In genomic region chr12:54713876-54714275, GRCh38 we compare ENCODE assay signal across 4 cellular contexts.
DNase-seq lines count a peak whose midpoint lies in the region; ATAC-seq, FAIRE-seq and TF ChIP-seq lines count a peak whose summit lies in the region.
"Not testable (repeated sequence)": the region's sequence is repeated elsewhere in the genome, so short reads cannot be mapped to it uniquely, and the experiment has no call there.

No MANE protein-coding gene starts in this region.

- not testable (repeated sequence) for TF ChIP-seq CTCF in HEK293 (tag by site-specific recombination; IDR thresholded peaks at IDR 0.05); K562 (IDR thresholded peaks at IDR 0.05 in 2 of 3, conservative IDR thresholded peaks at IDR 0.05 in 1 of 3; ENCODE audit: insufficient read depth in 2 of 3, low read depth in 1 of 3, low read length in 3 of 3)

- H3K9me3 Mint-ChIP-seq in activated CD4-positive, alpha-beta T cell treated with anti-CD3 and anti-CD28 coated beads, Interleukin-2, amount 10 ng/mL, durations not matched to agents 24 days and 14 days; activated naive CD4-positive, alpha-beta T cell treated with anti-CD3 and anti-CD28 coated beads, Interleukin-2, amount 50 U/mL, for 24 hours: not testable (repeated sequence)

- not testable (repeated sequence) for TF ChIP-seq EP300 in K562 (IDR thresholded peaks at IDR 0.05; ENCODE audit: low read length)

- DNase-seq in activated CD4-positive, alpha-beta T cell treated with anti-CD3 and anti-CD28 coated beads, Interleukin-2, amount 10 ng/mL, durations not matched to agents 24 days and 14 days: peak; percentile 28
- DNase-seq in K562 (ENCODE audit: extremely low read depth in 1 of 4, low spot score in 3 of 4): not testable (repeated sequence)

- H3K4me1 Mint-ChIP-seq in activated CD4-positive, alpha-beta T cell treated with anti-CD3 and anti-CD28 coated beads, Interleukin-2, amount 10 ng/mL, durations not matched to agents 24 days and 14 days; activated naive CD4-positive, alpha-beta T cell treated with anti-CD3 and anti-CD28 coated beads, Interleukin-2, amount 50 U/mL, for 24 hours: not testable (repeated sequence)

- 2% methylated on average over 3 of the region's 3 CpGs for WGBS in K562 (ENCODE audit: insufficient coverage, low coverage, missing lambda C conversion rate)

- not testable (repeated sequence) for H3K9me3 ChIP-seq in HEK293 (ENCODE audit: control insufficient read depth, insufficient read depth, low read depth, low read length); K562 (replicated peaks; ENCODE audit: control insufficient read depth, insufficient read depth, low read depth, low read length)

- not testable (repeated sequence) for H3K4me1 ChIP-seq in HEK293 (ENCODE audit: control insufficient read depth, insufficient read depth, low read length); K562 (replicated peaks in 1 of 2; ENCODE audit: control insufficient read depth in 2 of 2, insufficient read depth in 2 of 2, low read length in 2 of 2)

- H2AFZ ChIP-seq in K562 (ENCODE audit: low read depth, low read length): not testable (repeated sequence)

- ATAC-seq in K562: not testable (repeated sequence)

- not testable (repeated sequence) for TF ChIP-seq POLR2A in K562 (conservative IDR thresholded peaks at IDR 0.05)

- CTCF ChIA-PET in HEK293 (lab: Yijun Ruan, JAX) (interaction anchor here (1.2 to 2.6 kb wide), 3 partner anchors 10 to 34 kb away, joined by 4 to 13 read pairs (median 5); no protein-coding TSS in a partner anchor), K562 (lab: Yijun Ruan, JAX; ENCODE audit: low intra/inter-chr PET ratio) (interaction anchor here (0.6 kb wide), 1 partner anchor 58 kb away, joined by 3 read pairs; no protein-coding TSS in a partner anchor)

- not testable (repeated sequence) for H3K9ac ChIP-seq in K562 (ENCODE audit: insufficient read depth in 1 of 2, low read depth in 2 of 2, low read length in 2 of 2)

- not testable (repeated sequence) for H3K9me1 ChIP-seq in K562 (ENCODE audit: control insufficient read depth, insufficient read depth, low read length)

- not testable (repeated sequence) for BruUV-seq in K562 (replicated peaks; lab: Mats Ljungman, UMichigan)

- not testable (repeated sequence) for H3K79me2 ChIP-seq in K562 (ENCODE audit: control insufficient read depth, insufficient read depth, low read length)

- H3K4me3 ChIP-seq in HEK293 (ENCODE audit: low read depth, low read length); K562: not testable (repeated sequence)

- not testable (repeated sequence) for H3K36me3 ChIP-seq in HEK293 (ENCODE audit: control insufficient read depth in 2 of 2, insufficient read depth in 1 of 2, low read length in 2 of 2); K562 (ENCODE audit: control insufficient read depth, insufficient read depth, low read length)

- POLR2A ChIA-PET in HEK293 (lab: Yijun Ruan, JAX); K562 (lab: Yijun Ruan, JAX): not testable (repeated sequence)

- not testable (repeated sequence) for FAIRE-seq in K562 (lab: Jason Lieb, UNC)

- intact Hi-C loops in activated CD4-positive, alpha-beta T cell treated with anti-CD3 and anti-CD28 coated beads, Interleukin-2, amount 10 ng/mL, durations not matched to agents 24 days and 14 days (cut with micrococcal nuclease); K562 (cut with micrococcal nuclease): not testable (repeated sequence)

- H3K36me3 Mint-ChIP-seq in activated CD4-positive, alpha-beta T cell treated with anti-CD3 and anti-CD28 coated beads, Interleukin-2, amount 10 ng/mL, durations not matched to agents 24 days and 14 days (ENCODE audit: low read depth); activated naive CD4-positive, alpha-beta T cell treated with anti-CD3 and anti-CD28 coated beads, Interleukin-2, amount 50 U/mL, for 24 hours: not testable (repeated sequence)

- H4K20me1 ChIP-seq in K562 (replicated peaks; ENCODE audit: control insufficient read depth, insufficient read depth, low read length): not testable (repeated sequence)

- in situ Hi-C loops in K562 (cut with MboI): not testable (repeated sequence)

- not testable (repeated sequence) for TF ChIP-seq RAD21 in K562 (CRISPR knock-in tag; conservative IDR thresholded peaks at IDR 0.05 in 1 of 2, IDR thresholded peaks at IDR 0.05 in 1 of 2)

- not testable (repeated sequence) for H3K27me3 ChIP-seq in K562 (ENCODE audit: control insufficient read depth in 2 of 2, insufficient read depth in 2 of 2, low read length in 2 of 2)

- not testable (repeated sequence) for H3K27ac ChIP-seq in HEK293 (ENCODE audit: extremely low read depth, low read depth, low read length); K562 (ENCODE audit: extremely low read depth, low read depth, low read length)

- not testable (repeated sequence) for H3K27ac Mint-ChIP-seq in activated CD4-positive, alpha-beta T cell treated with anti-CD3 and anti-CD28 coated beads, Interleukin-2, amount 10 ng/mL, durations not matched to agents 24 days and 14 days
- H3K27ac Mint-ChIP-seq in activated naive CD4-positive, alpha-beta T cell treated with anti-CD3 and anti-CD28 coated beads, Interleukin-2, amount 50 U/mL, for 24 hours: peak overlapping the region; percentile 30

- not testable (repeated sequence) for H3K4me3 Mint-ChIP-seq in activated CD4-positive, alpha-beta T cell treated with anti-CD3 and anti-CD28 coated beads, Interleukin-2, amount 10 ng/mL, durations not matched to agents 24 days and 14 days; activated naive CD4-positive, alpha-beta T cell treated with anti-CD3 and anti-CD28 coated beads, Interleukin-2, amount 50 U/mL, for 24 hours

- not testable (repeated sequence) for H3K4me2 ChIP-seq in K562 (ENCODE audit: insufficient read depth, low read length)

- peaks cover 35% of the 10 kb centered on the region for H3K27me3 Mint-ChIP-seq in activated CD4-positive, alpha-beta T cell treated with anti-CD3 and anti-CD28 coated beads, Interleukin-2, amount 10 ng/mL, durations not matched to agents 24 days and 14 days
- peaks cover 10% of the 10 kb centered on the region for H3K27me3 Mint-ChIP-seq in activated naive CD4-positive, alpha-beta T cell treated with anti-CD3 and anti-CD28 coated beads, Interleukin-2, amount 50 U/mL, for 24 hours

TF ChIP-seq in HEK293, 187 proteins besides CTCF, POLR2A, EP300 and RAD21:
- TF ChIP-seq ZNF146 (tag by site-specific recombination; IDR thresholded peaks at IDR 0.05): peak; percentile 51

TF ChIP-seq in K562, 482 proteins besides CTCF, POLR2A, EP300 and RAD21:
- peak; percentile 67 for TF ChIP-seq ZNF146 (CRISPR knock-in tag; IDR thresholded peaks at IDR 0.05; ENCODE audit: unreplicated experiment)
TF ChIP-seq in K562: peak in this region for 1; not testable (repeated sequence) for 481.
